18 cellular contexts compared by ENCODE assay signal in the genomic region with DNA sequence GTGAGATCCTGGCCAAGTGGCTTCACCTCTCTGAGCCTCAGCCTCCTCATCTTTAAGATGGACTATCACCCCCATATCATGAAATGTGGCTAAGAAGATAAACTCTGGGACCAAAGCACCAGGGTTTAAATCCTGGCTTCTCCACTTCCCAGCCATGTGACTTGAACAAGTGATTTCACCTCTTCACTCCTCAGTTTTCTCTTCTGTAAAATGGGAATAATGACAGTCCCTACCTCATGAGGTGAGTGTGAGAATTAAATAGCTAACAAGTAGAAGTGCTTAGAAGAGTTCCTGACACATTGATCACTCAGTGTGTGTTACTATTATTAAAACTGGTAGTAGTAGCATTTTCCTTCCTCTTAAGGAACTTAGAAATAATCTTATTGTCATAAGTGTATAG.
DNase-seq lines count a peak whose midpoint lies in the region; ATAC-seq, FAIRE-seq and TF ChIP-seq lines count a peak whose summit lies in the region.
"Had no signal": no experiment of that assay in that cellular context is flagged by ENCODE, and none has a peak within 500 bp of the region (broad histone marks: within the 10 kb centered on the region; RNA-seq: fewer than 3 reads in every experiment).

No MANE protein-coding gene starts in this region.

- no peak overlapping the region for H2BK120ac ChIP-seq in mesendoderm (ENCODE audit: low read depth, low read length)

- no peak overlapping the region for H2AK5ac ChIP-seq in mesendoderm (ENCODE audit: low read length)

- no peaks in the 10 kb centered on the region for H3K79me2 ChIP-seq in HepG2 (ENCODE audit: insufficient read depth, low read length)
- no peaks in the 10 kb centered on the region for H3K79me2 ChIP-seq in K562 (ENCODE audit: control insufficient read depth, insufficient read depth, low read length)
- H3K79me2 ChIP-seq in mesendoderm (ENCODE audit: control insufficient read depth, insufficient read depth, low read length), result no peaks in the 10 kb centered on the region

- TF ChIP-seq POLR2A in HepG2 (IDR thresholded peaks at IDR 0.05; ENCODE audit: insufficient read depth in 1 of 2, low read depth in 2 of 2, low read length in 2 of 2) (no peak), right lobe of liver (IDR thresholded peaks at IDR 0.05) (no peak), K562 (conservative IDR thresholded peaks at IDR 0.05) (no peak)

- in situ Hi-C loops in HepG2 (cut with HindIII; ENCODE audit: extremely low pct_ligation_motif_present, low pct_unique_long_range_greater_than_20kb) (no loop called here), K562 (cut with MboI) (no loop called here)

- TF ChIP-seq RAD21 in HepG2 (CRISPR knock-in tag; IDR thresholded peaks at IDR 0.05) (no peak), K562 (CRISPR knock-in tag; conservative IDR thresholded peaks at IDR 0.05 in 1 of 2, IDR thresholded peaks at IDR 0.05 in 1 of 2) (no peak)

- H3K9me1 ChIP-seq in K562 (ENCODE audit: control insufficient read depth, insufficient read depth, low read length), result no peaks in the 10 kb centered on the region

- TF ChIP-seq CTCF in HepG2 (CRISPR knock-in tag; IDR thresholded peaks at IDR 0.05), result no peak
- no peak for TF ChIP-seq CTCF in right lobe of liver (IDR thresholded peaks at IDR 0.05)
- no peak for TF ChIP-seq CTCF in K562 (IDR thresholded peaks at IDR 0.05 in 2 of 3, conservative IDR thresholded peaks at IDR 0.05 in 1 of 3; ENCODE audit: insufficient read depth in 2 of 3, low read depth in 1 of 3, low read length in 3 of 3)

- H3K36me3 ChIP-seq in HepG2 (replicated peaks in 1 of 2; ENCODE audit: control insufficient read depth in 1 of 2, insufficient read depth in 2 of 2, low read length in 2 of 2) (no peaks in the 10 kb centered on the region), right lobe of liver (no peaks in the 10 kb centered on the region), K562 (ENCODE audit: control insufficient read depth, insufficient read depth, low read length) (no peaks in the 10 kb centered on the region), mesendoderm (ENCODE audit: control insufficient read depth, insufficient read depth, low read length) (no peaks in the 10 kb centered on the region)

- H3K4ac ChIP-seq in mesendoderm (ENCODE audit: low read depth, low read length), result peak overlapping the region; percentile 41

- H3K4me3 ChIP-seq in HepG2 (replicated peaks in 1 of 3; ENCODE audit: insufficient read depth in 1 of 3, low read depth in 2 of 3, low read length in 3 of 3) (no peak overlapping the region), right lobe of liver (no peak overlapping the region), K562 (no peak overlapping the region), mesendoderm (ENCODE audit: low read length) (no peak overlapping the region)
- H3K4me3 ChIP-seq: A549; BLaER1 treated with 17β-estradiol and CSF1 and Interleukin-3, amounts not matched to agents 10 nM and 100 nM had no signal

- H3K56ac ChIP-seq in mesendoderm (ENCODE audit: low read length), result no peak overlapping the region

- no peak overlapping the region for H3K18ac ChIP-seq in mesendoderm (ENCODE audit: low read length)

- FAIRE-seq in HepG2 (lab: Jason Lieb, UNC) (no peak), K562 (lab: Jason Lieb, UNC) (no peak)
- FAIRE-seq: A549, G401.6, GM12891, GM18507 had no signal

- TF ChIP-seq EP300 in HepG2 (IDR thresholded peaks at IDR 0.05; ENCODE audit: low read depth in 2 of 2, low read length in 2 of 2), result no peak
- no peak for TF ChIP-seq EP300 in HepG2 (CRISPR knock-in tag; IDR thresholded peaks at IDR 0.05; ENCODE audit: borderline replicate concordance)
- no peak for TF ChIP-seq EP300 in K562 (IDR thresholded peaks at IDR 0.05; ENCODE audit: low read length)

- DNase-seq in HepG2 (ENCODE audit: low spot score) (no peak), right lobe of liver (no peak), K562 (ENCODE audit: extremely low read depth in 1 of 4, low spot score in 3 of 4) (no peak), mesendoderm (no peak), DMS 273 treated with DMSO at 0.1 percent for 48 hours (lab: John Stamatoyannopoulos, UW) (no peak)
- DNase-seq: AML-193; CD4-positive, alpha-beta T cell; CD8-positive, alpha-beta T cell; DMS79 treated with DMSO at 0.1 percent for 48 hours; GF-D8 had no signal

- intact Hi-C loops in HepG2 (cut with micrococcal nuclease; ENCODE audit: unreplicated experiment), result no loop called here
- intact Hi-C loops in right lobe of liver (cut with DNase I), result no loop called here
- intact Hi-C loops in K562 (cut with micrococcal nuclease), result no loop called here

- H3K9ac ChIP-seq in HepG2 (ENCODE audit: insufficient read depth, low read depth, low read length) (no peak overlapping the region), K562 (ENCODE audit: insufficient read depth in 1 of 2, low read depth in 2 of 2, low read length in 2 of 2) (no peak overlapping the region), mesendoderm (ENCODE audit: low read length) (no peak overlapping the region)
- H3K9ac ChIP-seq: BLaER1 treated with 17β-estradiol and CSF1 and Interleukin-3, amounts not matched to agents 10 nM and 100 nM had no signal

- POLR2A ChIA-PET in HepG2 (lab: Yijun Ruan, JAX) (no interaction called here), K562 (lab: Yijun Ruan, JAX) (no interaction called here)

- H3K4me1 ChIP-seq in HepG2 (ENCODE audit: insufficient read depth, low read length), result peaks cover 18% of the 10 kb centered on the region
- H3K4me1 ChIP-seq in right lobe of liver, result no peaks in the 10 kb centered on the region
- no peaks in the 10 kb centered on the region for H3K4me1 ChIP-seq in K562 (replicated peaks in 1 of 2; ENCODE audit: control insufficient read depth in 2 of 2, insufficient read depth in 2 of 2, low read length in 2 of 2)
- H3K4me1 ChIP-seq in mesendoderm (ENCODE audit: control insufficient read depth, low read depth, low read length), result peaks cover 4% of the 10 kb centered on the region

- H3K4me2 ChIP-seq in HepG2 (ENCODE audit: low read depth, low read length), result no peak overlapping the region
- H3K4me2 ChIP-seq in K562 (ENCODE audit: insufficient read depth, low read length), result no peak overlapping the region
- no peak overlapping the region for H3K4me2 ChIP-seq in mesendoderm (ENCODE audit: low read length)
- H3K4me2 ChIP-seq: A549; BLaER1 treated with 17β-estradiol and CSF1 and Interleukin-3, amounts not matched to agents 10 nM and 100 nM had no signal

- H4K20me1 ChIP-seq in HepG2 (ENCODE audit: insufficient read depth, low read length) (no peaks in the 10 kb centered on the region), K562 (replicated peaks; ENCODE audit: control insufficient read depth, insufficient read depth, low read length) (no peaks in the 10 kb centered on the region)
- H4K20me1 ChIP-seq: BLaER1 treated with 17β-estradiol and CSF1 and Interleukin-3, amounts not matched to agents 10 nM and 100 nM had no signal

- no peak overlapping the region for H2BK5ac ChIP-seq in mesendoderm (ENCODE audit: low read length)

- H4K5ac ChIP-seq in mesendoderm (ENCODE audit: low read length), result no peak overlapping the region

- H3K27ac ChIP-seq in HepG2 (ENCODE audit: extremely low read length, insufficient read depth, low read length) (no peak overlapping the region), right lobe of liver (no peak overlapping the region), K562 (ENCODE audit: extremely low read depth, low read depth, low read length) (no peak overlapping the region), mesendoderm (ENCODE audit: low read depth, low read length) (no peak overlapping the region)
- H3K27ac ChIP-seq: 22Rv1; A549; BLaER1 treated with 17β-estradiol and CSF1 and Interleukin-3, amounts not matched to agents 10 nM and 100 nM; C4-2B had no signal

- BruUV-seq in HepG2 (replicated peaks; lab: Mats Ljungman, UMichigan) (no TSS peak), K562 (replicated peaks; lab: Mats Ljungman, UMichigan) (no TSS peak)

- H2AFZ ChIP-seq in HepG2 (ENCODE audit: low read length) (no peak overlapping the region), K562 (ENCODE audit: low read depth, low read length) (no peak overlapping the region)

- H3K23ac ChIP-seq in mesendoderm (ENCODE audit: low read length), result no peak overlapping the region

- H3K9me3 ChIP-seq in HepG2 (ENCODE audit: low read length) (no peaks in the 10 kb centered on the region), right lobe of liver (no peaks in the 10 kb centered on the region), K562 (replicated peaks; ENCODE audit: control insufficient read depth, insufficient read depth, low read depth, low read length) (no peaks in the 10 kb centered on the region)

- H2BK15ac ChIP-seq in mesendoderm (replicated peaks; ENCODE audit: low read depth), result no peak overlapping the region

- no peaks in the 10 kb centered on the region for H3K79me1 ChIP-seq in mesendoderm (ENCODE audit: low read length)

- H4K8ac ChIP-seq in mesendoderm (ENCODE audit: low read depth, low read length), result no peak overlapping the region

- no peaks in the 10 kb centered on the region for H3K27me3 ChIP-seq in HepG2 (ENCODE audit: control insufficient read depth in 1 of 2, insufficient read depth in 2 of 2, low read length in 2 of 2)
- no peaks in the 10 kb centered on the region for H3K27me3 ChIP-seq in right lobe of liver
- H3K27me3 ChIP-seq in K562 (ENCODE audit: control insufficient read depth in 2 of 2, insufficient read depth in 2 of 2, low read length in 2 of 2), result no peaks in the 10 kb centered on the region; a peak in 1 of 5 replicates
- H3K27me3 ChIP-seq in mesendoderm (ENCODE audit: insufficient read depth, low read length, poor library complexity), result no peaks in the 10 kb centered on the region
- H3K27me3 ChIP-seq: BLaER1 treated with 17β-estradiol and CSF1 and Interleukin-3, amounts not matched to agents 10 nM and 100 nM had no signal

- CTCF ChIA-PET in HepG2 (lab: Yijun Ruan, JAX; ENCODE audit: low intra/inter-chr PET ratio, low total read pairs) (no interaction called here), K562 (lab: Yijun Ruan, JAX; ENCODE audit: low intra/inter-chr PET ratio) (no interaction called here)

- ATAC-seq in HepG2 (no peak), right lobe of liver (no peak), K562 (no peak), GM21825 (IDR thresholded peaks at IDR 0.05; ENCODE audit: unreplicated experiment) (no peak)
- ATAC-seq: A549; CD8-positive, alpha-beta T cell had no signal

TF ChIP-seq in HepG2, 621 proteins besides CTCF, POLR2A, EP300 and RAD21:
- no peak for TF ChIP-seq DNMT1 (CRISPR knock-in tag; IDR thresholded peaks at IDR 0.05)
- TF ChIP-seq SIX1 (CRISPR knock-in tag; IDR thresholded peaks at IDR 0.05; ENCODE audit: borderline replicate concordance), result no peak
- TF ChIP-seq ZNF629 (CRISPR knock-in tag; conservative IDR thresholded peaks at IDR 0.05), result peak; percentile 69

TF ChIP-seq in K562, 482 proteins besides CTCF, POLR2A, EP300 and RAD21 (continues in another document):
- TF ChIP-seq RBM25 (IDR thresholded peaks at IDR 0.05; ENCODE audit: low read depth, low read length, severe bottlenecking) (peak; percentile 50), PML (IDR thresholded peaks at IDR 0.05; ENCODE audit: low read length) (no peak), MYNN (IDR thresholded peaks at IDR 0.05) (no peak), MYNN (CRISPR knock-in tag; IDR thresholded peaks at IDR 0.05) (no peak), NR2C1 (IDR thresholded peaks at IDR 0.05) (no peak), NR2C1 (tag; IDR thresholded peaks at IDR 0.05) (no peak), TFAM (CRISPR knock-in tag; conservative IDR thresholded peaks at IDR 0.05) (no peak), ZFP30 (CRISPR knock-in tag; IDR thresholded peaks at IDR 0.05; ENCODE audit: borderline replicate concordance) (no peak)
